Comparison of ENCODE assay signal across 19 cellular contexts in the genomic region with DNA sequence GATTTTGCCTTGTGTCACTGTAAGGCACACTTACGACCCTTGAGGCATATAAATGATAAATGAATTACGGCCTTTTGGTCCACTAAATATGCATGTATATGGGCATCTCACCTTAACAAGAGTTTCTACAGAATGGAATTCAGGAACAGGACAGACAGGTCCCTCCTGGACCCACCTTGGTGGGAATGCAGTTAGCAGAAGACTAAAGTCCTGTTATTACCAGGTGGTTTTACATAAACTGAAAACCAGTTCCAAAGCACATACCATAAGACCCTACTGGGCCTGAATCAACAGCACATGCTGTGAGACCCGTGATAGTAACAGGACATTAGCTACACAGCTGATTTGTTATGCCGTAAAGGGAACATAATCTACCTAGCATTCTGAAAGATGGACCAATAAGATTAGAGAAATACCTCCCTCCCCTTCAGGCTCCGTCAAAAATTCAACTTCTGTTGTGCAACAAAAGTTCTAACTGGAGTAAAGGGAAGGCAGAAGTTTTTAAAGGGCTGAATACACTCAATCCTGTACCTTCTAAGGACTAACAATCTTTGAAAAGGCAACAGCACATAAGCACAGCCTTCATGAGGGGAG. TPM values are rescaled to one million over a fixed set of nuclear protein-coding genes. Genes with fewer than 3 reads are reported as not detected.
DNase-seq lines count a peak whose midpoint lies in the region; ATAC-seq, FAIRE-seq and TF ChIP-seq lines count a peak whose summit lies in the region.
"Had no signal": no experiment of that assay in that cellular context is flagged by ENCODE, and none has a peak within 500 bp of the region (broad histone marks: within the 10 kb centered on the region; RNA-seq: fewer than 3 reads in every experiment).

No MANE protein-coding gene starts in this region.

- H3K4me1 Mint-ChIP-seq in Calu3 (ENCODE audit: low read depth, unreplicated experiment): no peaks in the 10 kb centered on the region
- H3K4me1 Mint-ChIP-seq: CD4-positive, CD25-positive, alpha-beta regulatory T cell had no signal

- no peaks in the 10 kb centered on the region for H3K27me3 ChIP-seq in K562 (ENCODE audit: control insufficient read depth in 2 of 2, insufficient read depth in 2 of 2, low read length in 2 of 2)
- H3K27me3 ChIP-seq in hepatocyte: no peaks in the 10 kb centered on the region
- H3K27me3 ChIP-seq in smooth muscle cell (ENCODE audit: low read depth): no peaks in the 10 kb centered on the region
- H3K27me3 ChIP-seq: BLaER1 treated with 17β-estradiol and CSF1 and Interleukin-3, amounts not matched to agents 10 nM and 100 nM had no signal

- intact Hi-C loops in K562 (cut with micrococcal nuclease): loop anchor here (10.0 kb wide), 1 partner anchor 64 kb away; no protein-coding TSS in a partner anchor
- intact Hi-C loops in Calu3 (cut with micrococcal nuclease; ENCODE audit: unreplicated experiment): no loop called here

- ATAC-seq in K562 (no peak), GM18858 (IDR thresholded peaks at IDR 0.05; ENCODE audit: unreplicated experiment) (no peak)
- ATAC-seq: GM12878, HepG2 had no signal

- no peak for TF ChIP-seq EP300 in K562 (IDR thresholded peaks at IDR 0.05; ENCODE audit: low read length)

- no peak overlapping the region for H3K9ac ChIP-seq in K562 (ENCODE audit: insufficient read depth in 1 of 2, low read depth in 2 of 2, low read length in 2 of 2)
- no peak overlapping the region for H3K9ac ChIP-seq in smooth muscle cell (ENCODE audit: low read depth)
- H3K9ac ChIP-seq: BLaER1 treated with 17β-estradiol and CSF1 and Interleukin-3, amounts not matched to agents 10 nM and 100 nM had no signal

- no peaks in the 10 kb centered on the region for H3K9me3 Mint-ChIP-seq in Calu3 (ENCODE audit: low read depth, unreplicated experiment)
- H3K9me3 Mint-ChIP-seq: H9, HFFc6 had no signal

- no peak for FAIRE-seq in K562 (lab: Jason Lieb, UNC)
- FAIRE-seq: GM12878, GM18507, HepG2, HTR-8/SVneo had no signal

- no peaks in the 10 kb centered on the region for H3K9me3 ChIP-seq in HEK293 (ENCODE audit: control insufficient read depth, insufficient read depth, low read depth, low read length)
- H3K9me3 ChIP-seq in K562 (replicated peaks; ENCODE audit: control insufficient read depth, insufficient read depth, low read depth, low read length): no peaks in the 10 kb centered on the region
- no peaks in the 10 kb centered on the region for H3K9me3 ChIP-seq in hepatocyte (ENCODE audit: low read depth)
- no peaks in the 10 kb centered on the region for H3K9me3 ChIP-seq in smooth muscle cell (replicated peaks; ENCODE audit: low read depth)

- peaks cover 14 to 52% of the 10 kb centered on the region in 2 experiments; a peak in 2 of 3 replicates for H3K36me3 ChIP-seq in HEK293 (ENCODE audit: control insufficient read depth in 2 of 2, insufficient read depth in 1 of 2, low read length in 2 of 2)
- H3K36me3 ChIP-seq in K562 (ENCODE audit: control insufficient read depth, insufficient read depth, low read length): peaks cover 16% of the 10 kb centered on the region; the same call in 2 of the 3 replicates
- H3K36me3 ChIP-seq in hepatocyte (replicated peaks; ENCODE audit: insufficient read depth, low read depth): no peaks in the 10 kb centered on the region
- peaks cover 29% of the 10 kb centered on the region for H3K36me3 ChIP-seq in smooth muscle cell (ENCODE audit: low read depth)
- H3K36me3 ChIP-seq: BLaER1 treated with 17β-estradiol and CSF1 and Interleukin-3, amounts not matched to agents 10 nM and 100 nM had no signal

- no peak for TF ChIP-seq RAD21 in K562 (CRISPR knock-in tag; conservative IDR thresholded peaks at IDR 0.05 in 1 of 2, IDR thresholded peaks at IDR 0.05 in 1 of 2)

- POLR2A ChIA-PET in HEK293 (lab: Yijun Ruan, JAX) (no interaction called here), K562 (lab: Yijun Ruan, JAX) (no interaction called here)

- no peak overlapping the region for H3K4me3 Mint-ChIP-seq in Calu3 (ENCODE audit: low read depth, unreplicated experiment)
- H3K4me3 Mint-ChIP-seq: CD4-positive, CD25-positive, alpha-beta regulatory T cell; H9; HFFc6 had no signal

- peaks cover 6% of the 10 kb centered on the region for H3K36me3 Mint-ChIP-seq in Calu3 (ENCODE audit: insufficient read depth, unreplicated experiment)
- H3K36me3 Mint-ChIP-seq: CD4-positive, CD25-positive, alpha-beta regulatory T cell had no signal

- H3K4me3 ChIP-seq in HEK293 (ENCODE audit: low read depth, low read length) (no peak overlapping the region), K562 (no peak overlapping the region), hepatocyte (no peak overlapping the region), smooth muscle cell (no peak overlapping the region)
- H3K4me3 ChIP-seq: BLaER1 treated with 17β-estradiol and CSF1 and Interleukin-3, amounts not matched to agents 10 nM and 100 nM; GM12878 had no signal

- CTCF ChIA-PET in HEK293 (lab: Yijun Ruan, JAX) (no interaction called here), K562 (lab: Yijun Ruan, JAX; ENCODE audit: low intra/inter-chr PET ratio) (no interaction called here), Calu3 (lab: Charles Lee) (interaction anchor here (0.7 kb wide), 1 partner anchor 30 kb away, joined by 3 read pairs; no protein-coding TSS in a partner anchor)

- no peaks in the 10 kb centered on the region for H4K20me1 ChIP-seq in K562 (replicated peaks; ENCODE audit: control insufficient read depth, insufficient read depth, low read length)
- no peaks in the 10 kb centered on the region for H4K20me1 ChIP-seq in hepatocyte (ENCODE audit: insufficient read depth, poor library complexity, severe bottlenecking)
- peaks cover 58% of the 10 kb centered on the region for H4K20me1 ChIP-seq in smooth muscle cell (ENCODE audit: low read depth)
- H4K20me1 ChIP-seq: BLaER1 treated with 17β-estradiol and CSF1 and Interleukin-3, amounts not matched to agents 10 nM and 100 nM had no signal

- in situ Hi-C loops in K562 (cut with MboI): no loop called here

- H3K27ac Mint-ChIP-seq in Calu3 (ENCODE audit: unreplicated experiment): no peak overlapping the region
- H3K27ac Mint-ChIP-seq: CD4-positive, CD25-positive, alpha-beta regulatory T cell; HFFc6 had no signal

- BruUV-seq in K562 (replicated peaks; lab: Mats Ljungman, UMichigan): no TSS peak
- no TSS peak for BruUV-seq in Calu3 (replicated peaks; lab: Mats Ljungman, UMichigan)

- no peak for DNase-seq in K562 (ENCODE audit: extremely low read depth in 1 of 4, low spot score in 3 of 4)
- DNase-seq in hepatocyte (ENCODE audit: low spot score): no peak
- no peak for DNase-seq in smooth muscle cell (lab: John Stamatoyannopoulos, UW; ENCODE audit: unreplicated experiment)
- no peak for DNase-seq in T1000 (lab: John Stamatoyannopoulos, UW)
- no peak for DNase-seq in central memory CD4-positive, alpha-beta T cell
- DNase-seq in Calu3: no peak
- DNase-seq: ACHN; CD4-positive, CD25-positive, alpha-beta regulatory T cell; DMS79; GOT3; H9; HFFc6 had no signal

- H3K9me1 ChIP-seq in K562 (ENCODE audit: control insufficient read depth, insufficient read depth, low read length): no peaks in the 10 kb centered on the region

- H3F3A ChIP-seq in smooth muscle cell (ENCODE audit: low read depth): peaks cover 48% of the 10 kb centered on the region

- H2AFZ ChIP-seq in K562 (ENCODE audit: low read depth, low read length) (no peak overlapping the region), hepatocyte (no peak overlapping the region), smooth muscle cell (ENCODE audit: low read depth) (no peak overlapping the region)

- no peaks in the 10 kb centered on the region for H3K9me2 ChIP-seq in hepatocyte (replicated peaks; ENCODE audit: insufficient read depth)

- H3K27ac ChIP-seq in HEK293 (ENCODE audit: extremely low read depth, low read depth, low read length) (no peak overlapping the region), K562 (ENCODE audit: extremely low read depth, low read depth, low read length) (no peak overlapping the region), hepatocyte (peak overlapping the region; percentile 55), smooth muscle cell (ENCODE audit: low read depth) (peak overlapping the region; percentile 16)
- H3K27ac ChIP-seq: BLaER1 treated with 17β-estradiol and CSF1 and Interleukin-3, amounts not matched to agents 10 nM and 100 nM had no signal

- no peak overlapping the region for H3K4me2 ChIP-seq in K562 (ENCODE audit: insufficient read depth, low read length)
- H3K4me2 ChIP-seq in hepatocyte: no peak overlapping the region
- no peak overlapping the region for H3K4me2 ChIP-seq in smooth muscle cell
- H3K4me2 ChIP-seq: BLaER1 treated with 17β-estradiol and CSF1 and Interleukin-3, amounts not matched to agents 10 nM and 100 nM had no signal

- 40% methylated on average over 5 of the region's 5 CpGs for WGBS in K562 (ENCODE audit: insufficient coverage, low coverage, missing lambda C conversion rate)
- 80% methylated on average over 5 of the region's 5 CpGs for WGBS in hepatocyte (ENCODE audit: low lambda C conversion rate, missing lambda C conversion rate)
- 78% methylated on average over 5 of the region's 5 CpGs for WGBS in smooth muscle cell (ENCODE audit: low lambda C conversion rate)

- no peak for TF ChIP-seq CTCF in HEK293 (tag by site-specific recombination; IDR thresholded peaks at IDR 0.05)
- TF ChIP-seq CTCF in K562 (IDR thresholded peaks at IDR 0.05 in 2 of 3, conservative IDR thresholded peaks at IDR 0.05 in 1 of 3; ENCODE audit: insufficient read depth in 2 of 3, low read depth in 1 of 3, low read length in 3 of 3): no peak
- TF ChIP-seq CTCF in hepatocyte (IDR thresholded peaks at IDR 0.05; ENCODE audit: poor library complexity): no peak
- TF ChIP-seq CTCF in smooth muscle cell (IDR thresholded peaks at IDR 0.05; ENCODE audit: borderline replicate concordance, insufficient read depth, poor library complexity, severe bottlenecking): no peak
- no peak for TF ChIP-seq CTCF in Calu3 (IDR thresholded peaks at IDR 0.05; ENCODE audit: unreplicated experiment)

- H3K79me2 ChIP-seq in K562 (ENCODE audit: control insufficient read depth, insufficient read depth, low read length): no peaks in the 10 kb centered on the region
- H3K79me2 ChIP-seq in hepatocyte: peaks cover 26% of the 10 kb centered on the region
- peaks cover 12% of the 10 kb centered on the region for H3K79me2 ChIP-seq in smooth muscle cell (ENCODE audit: low read depth)

- H3K4me1 ChIP-seq in HEK293 (ENCODE audit: control insufficient read depth, insufficient read depth, low read length) (no peaks in the 10 kb centered on the region), K562 (replicated peaks in 1 of 2; ENCODE audit: control insufficient read depth in 2 of 2, insufficient read depth in 2 of 2, low read length in 2 of 2) (no peaks in the 10 kb centered on the region), hepatocyte (ENCODE audit: insufficient read depth) (peaks cover 9% of the 10 kb centered on the region), smooth muscle cell (ENCODE audit: low read depth) (no peaks in the 10 kb centered on the region)
- H3K4me1 ChIP-seq: BLaER1 treated with 17β-estradiol and CSF1 and Interleukin-3, amounts not matched to agents 10 nM and 100 nM had no signal

- TF ChIP-seq POLR2A in K562 (conservative IDR thresholded peaks at IDR 0.05): no peak

- H3K27me3 Mint-ChIP-seq in Calu3 (ENCODE audit: unreplicated experiment): no peaks in the 10 kb centered on the region

RNA-seq across cellular contexts. Expression of gene LAMB1, which starts 24.0 kb away (rescaled TPM):
- 65.8 and 106 TPM in 2 replicates for total RNA-seq in K562 (2011; cell fraction: chromatin; rRNA removed; ENCODE audit: low replicate concordance)
- 51.9 and 59.0 TPM in 2 replicates for total RNA-seq in K562 (2011; cell fraction: nucleolus; rRNA removed)
- 55.5 and 61.5 TPM in 2 replicates for total RNA-seq in K562 (2011; cell fraction: nucleoplasm; rRNA removed)
- total RNA-seq in K562 (2014; rRNA removed) (10.2 and 10.5 TPM in 2 replicates), K562 (2014; rRNA removed; fragmentation: Illumina TruSeq; extraction: Trizol) (9.8 and 14.5 TPM in 2 replicates), K562 (2015; rRNA removed; fragmentation: Illumina TruSeq; extraction: Trizol) (17.7 and 18.1 TPM in 2 replicates), K562 (2021) (16.6 and 17.3 TPM in 2 replicates), hepatocyte (323 and 355 TPM in 2 replicates), smooth muscle cell (244 and 306 TPM in 2 replicates), Calu3 (2022) (181 and 240 TPM in 2 replicates)
- polyA plus RNA-seq in K562 (2011; rRNA removed) (12.3 and 21.6 TPM in 2 replicates), K562 (2014; fragmentation: Illumina TruSeq; extraction: Trizol) (13.7 and 14.3 TPM in 2 replicates), K562 (2014; fragmentation: Nextera tagmentation; extraction: Ambion mirVana) (10 to 100 TPM in 1 of 2 experiments, 1 to 10 TPM in 1; 6.0 to 11.7 TPM), K562 (2014; rRNA removed) (9.8 and 16.1 TPM in 2 replicates), hepatocyte (284 and 329 TPM in 2 replicates), smooth muscle cell (191 and 246 TPM in 2 replicates)
- 12.5 and 21.5 TPM in 2 replicates for polyA plus RNA-seq in K562 (2011; cell fraction: cytosol; rRNA removed)
- polyA plus RNA-seq in K562 (2011; cell fraction: nucleus; rRNA removed): 58.9 and 88.5 TPM in 2 replicates
- 15.6 and 25.8 TPM in 2 replicates for polyA plus RNA-seq in K562 (2012)
- polyA minus RNA-seq in K562 (2011; rRNA and poly(A)+ RNA removed): 30.3 and 34.1 TPM in 2 replicates
- polyA minus RNA-seq in K562 (2011; cell fraction: cytosol; rRNA and poly(A)+ RNA removed): 18.7 and 26.3 TPM in 2 replicates
- 29.2 and 49.0 TPM in 2 replicates for polyA minus RNA-seq in K562 (2011; cell fraction: nucleus; rRNA and poly(A)+ RNA removed)

Comparison
In these comparisons a context has a peak if more than half of its experiments do, and no peak if none do; other contexts are left out.
1. H3K27ac ChIP-seq: peak in hepatocyte (single experiment) and smooth muscle cell (single experiment); none in HEK293 (single experiment) and K562 (single experiment).